Comparison of ENCODE assay signal across 1 cellular context in the genomic region with DNA sequence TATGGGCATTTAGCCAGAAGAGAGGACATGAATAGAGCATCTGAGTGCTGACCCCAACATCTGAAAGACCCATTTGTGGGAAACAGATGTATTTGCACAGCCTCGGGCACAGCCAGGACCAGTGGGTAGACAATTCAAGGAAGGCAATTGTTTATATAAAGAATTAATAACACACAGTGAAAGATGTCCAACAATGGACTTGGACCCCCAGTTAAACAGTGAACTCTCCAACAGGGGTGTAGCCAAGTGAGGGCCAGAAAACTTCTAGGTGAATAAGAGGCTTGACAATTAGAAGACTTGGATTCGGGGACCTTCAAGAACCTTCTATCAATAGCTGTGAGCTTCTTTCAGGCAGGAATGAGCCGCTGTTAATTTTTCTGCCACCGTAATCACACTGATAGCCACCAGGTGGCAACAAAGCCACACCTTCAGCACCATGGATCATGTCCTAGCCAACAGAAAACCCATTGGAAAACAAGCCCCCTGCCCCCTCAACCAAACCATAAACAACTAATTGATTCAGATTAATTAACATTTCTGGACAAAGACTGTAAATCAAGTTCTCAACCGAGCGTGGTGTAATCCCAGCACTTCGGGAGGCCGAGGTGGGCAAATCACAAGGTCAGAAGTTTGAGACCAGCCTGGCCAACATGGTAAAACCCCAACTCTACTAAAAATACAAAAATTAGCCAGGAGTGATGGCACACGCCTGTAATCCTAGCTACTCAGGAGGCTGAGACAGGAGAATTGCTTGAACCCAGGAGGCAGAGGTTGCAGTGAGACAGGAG.
TF ChIP-seq lines count a peak whose summit lies in the region.

No MANE protein-coding gene starts in this region.

TF ChIP-seq in HepG2, 621 proteins besides CTCF, POLR2A, EP300 and RAD21 (continued from another document and continues in another):
- TF ChIP-seq, protein P1, sequence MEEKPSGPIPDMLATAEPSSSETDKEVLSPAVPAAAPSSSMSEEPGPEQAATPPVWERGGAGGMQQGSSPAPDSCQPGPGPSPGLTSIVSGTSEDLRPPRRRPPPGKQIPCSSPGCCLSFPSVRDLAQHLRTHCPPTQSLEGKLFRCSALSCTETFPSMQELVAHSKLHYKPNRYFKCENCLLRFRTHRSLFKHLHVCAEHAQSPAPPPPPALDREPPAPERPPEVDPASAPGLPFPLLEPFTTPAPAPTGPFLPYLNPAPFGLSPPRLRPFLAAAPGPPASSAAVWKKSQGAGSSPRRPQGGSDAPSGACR (CRISPR knock-in tag; IDR thresholded peaks at IDR 0.05), result peak; percentile 79; the same call in 1 of the 2 replicates
- TF ChIP-seq REXO4 (CRISPR knock-in tag; IDR thresholded peaks at IDR 0.05; ENCODE audit: borderline replicate concordance) (no peak), ZHX1 (CRISPR knock-in tag; IDR thresholded peaks at IDR 0.05; ENCODE audit: low read depth) (no peak), RFXAP (CRISPR knock-in tag; IDR thresholded peaks at IDR 0.05; ENCODE audit: borderline replicate concordance) (no peak), STAT5B (CRISPR knock-in tag; IDR thresholded peaks at IDR 0.05) (no peak), RBFOX2 (IDR thresholded peaks at IDR 0.05; ENCODE audit: low read depth, low read length) (no peak), ZNF337 (CRISPR knock-in tag; IDR thresholded peaks at IDR 0.05; ENCODE audit: borderline replicate concordance, low read depth) (no peak), STAG1 (CRISPR knock-in tag; IDR thresholded peaks at IDR 0.05) (peak; percentile 98), SMAD1 (CRISPR knock-in tag; IDR thresholded peaks at IDR 0.05; ENCODE audit: borderline replicate concordance, low read depth) (no peak; the same call in 1 of the 2 replicates), HOXA9 (CRISPR knock-in tag; IDR thresholded peaks at IDR 0.05; ENCODE audit: borderline replicate concordance) (no peak), CAMTA2 (CRISPR knock-in tag; IDR thresholded peaks at IDR 0.05; ENCODE audit: borderline replicate concordance) (no peak), ZNF737 (CRISPR knock-in tag; IDR thresholded peaks at IDR 0.05; ENCODE audit: borderline replicate concordance) (no peak), ATF4 (CRISPR knock-in tag; IDR thresholded peaks at IDR 0.05) (no peak), ZNF317 (CRISPR knock-in tag; IDR thresholded peaks at IDR 0.05) (no peak), ARNTL (CRISPR knock-in tag; IDR thresholded peaks at IDR 0.05) (no peak), ZNF644 (CRISPR knock-in tag; IDR thresholded peaks at IDR 0.05; ENCODE audit: low read depth) (0 out of 2 replicates have a peak, but pooled peaks have one; percentile 16), HNRNPL (IDR thresholded peaks at IDR 0.05; ENCODE audit: low read depth, low read length) (no peak), ZNF709 (CRISPR knock-in tag; IDR thresholded peaks at IDR 0.05) (0 out of 2 replicates have a peak, but pooled peaks have one; percentile 42), ELK4 (CRISPR knock-in tag; IDR thresholded peaks at IDR 0.05; ENCODE audit: borderline replicate concordance) (no peak), SIX1 (CRISPR knock-in tag; IDR thresholded peaks at IDR 0.05; ENCODE audit: borderline replicate concordance) (0 out of 2 replicates have a peak, but pooled peaks have one; percentile 30), CENPX (CRISPR knock-in tag; IDR thresholded peaks at IDR 0.05) (no peak), RBM39 (IDR thresholded peaks at IDR 0.05; ENCODE audit: low read depth, low read length, poor library complexity, severe bottlenecking) (no peak), ZNF7 (CRISPR knock-in tag; IDR thresholded peaks at IDR 0.05) (no peak), NFAT5 (CRISPR knock-in tag; IDR thresholded peaks at IDR 0.05) (no peak), DBP (CRISPR knock-in tag; IDR thresholded peaks at IDR 0.05; ENCODE audit: not compliant biosample characterization) (no peak), ATF3 (CRISPR knock-in tag; IDR thresholded peaks at IDR 0.05) (no peak), TCF12 (IDR thresholded peaks at IDR 0.05) (no peak), TCF12 (CRISPR knock-in tag; IDR thresholded peaks at IDR 0.05) (no peak), ZMAT5 (CRISPR knock-in tag; IDR thresholded peaks at IDR 0.05; ENCODE audit: borderline replicate concordance, low read depth) (no peak), KLF15 (CRISPR knock-in tag; IDR thresholded peaks at IDR 0.05; ENCODE audit: borderline replicate concordance) (no peak), SMAD3 (CRISPR knock-in tag; IDR thresholded peaks at IDR 0.05) (peak; percentile 40; the same call in 1 of the 2 replicates), GABPB1 (CRISPR knock-in tag; IDR thresholded peaks at IDR 0.05) (no peak), REPIN1 (CRISPR knock-in tag; IDR thresholded peaks at IDR 0.05; ENCODE audit: borderline replicate concordance, low read depth) (no peak), ZNF292 (CRISPR knock-in tag; IDR thresholded peaks at IDR 0.05; ENCODE audit: borderline replicate concordance, low read depth) (no peak), RELA (CRISPR knock-in tag; IDR thresholded peaks at IDR 0.05) (no peak), ZC3H4 (CRISPR knock-in tag; IDR thresholded peaks at IDR 0.05; ENCODE audit: borderline replicate concordance) (no peak), ZNF558 (CRISPR knock-in tag; IDR thresholded peaks at IDR 0.05; ENCODE audit: borderline replicate concordance) (no peak), JUN (CRISPR knock-in tag; IDR thresholded peaks at IDR 0.05) (no peak)
- TF ChIP-seq, protein P2, sequence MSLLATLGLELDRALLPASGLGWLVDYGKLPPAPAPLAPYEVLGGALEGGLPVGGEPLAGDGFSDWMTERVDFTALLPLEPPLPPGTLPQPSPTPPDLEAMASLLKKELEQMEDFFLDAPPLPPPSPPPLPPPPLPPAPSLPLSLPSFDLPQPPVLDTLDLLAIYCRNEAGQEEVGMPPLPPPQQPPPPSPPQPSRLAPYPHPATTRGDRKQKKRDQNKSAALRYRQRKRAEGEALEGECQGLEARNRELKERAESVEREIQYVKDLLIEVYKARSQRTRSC (CRISPR knock-in tag; IDR thresholded peaks at IDR 0.05; ENCODE audit: low read depth), result no peak
- TF ChIP-seq, protein P3, sequence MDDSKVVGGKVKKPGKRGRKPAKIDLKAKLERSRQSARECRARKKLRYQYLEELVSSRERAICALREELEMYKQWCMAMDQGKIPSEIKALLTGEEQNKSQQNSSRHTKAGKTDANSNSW (CRISPR knock-in tag; IDR thresholded peaks at IDR 0.05; ENCODE audit: borderline replicate concordance), result no peak
- TF ChIP-seq, protein P4, sequence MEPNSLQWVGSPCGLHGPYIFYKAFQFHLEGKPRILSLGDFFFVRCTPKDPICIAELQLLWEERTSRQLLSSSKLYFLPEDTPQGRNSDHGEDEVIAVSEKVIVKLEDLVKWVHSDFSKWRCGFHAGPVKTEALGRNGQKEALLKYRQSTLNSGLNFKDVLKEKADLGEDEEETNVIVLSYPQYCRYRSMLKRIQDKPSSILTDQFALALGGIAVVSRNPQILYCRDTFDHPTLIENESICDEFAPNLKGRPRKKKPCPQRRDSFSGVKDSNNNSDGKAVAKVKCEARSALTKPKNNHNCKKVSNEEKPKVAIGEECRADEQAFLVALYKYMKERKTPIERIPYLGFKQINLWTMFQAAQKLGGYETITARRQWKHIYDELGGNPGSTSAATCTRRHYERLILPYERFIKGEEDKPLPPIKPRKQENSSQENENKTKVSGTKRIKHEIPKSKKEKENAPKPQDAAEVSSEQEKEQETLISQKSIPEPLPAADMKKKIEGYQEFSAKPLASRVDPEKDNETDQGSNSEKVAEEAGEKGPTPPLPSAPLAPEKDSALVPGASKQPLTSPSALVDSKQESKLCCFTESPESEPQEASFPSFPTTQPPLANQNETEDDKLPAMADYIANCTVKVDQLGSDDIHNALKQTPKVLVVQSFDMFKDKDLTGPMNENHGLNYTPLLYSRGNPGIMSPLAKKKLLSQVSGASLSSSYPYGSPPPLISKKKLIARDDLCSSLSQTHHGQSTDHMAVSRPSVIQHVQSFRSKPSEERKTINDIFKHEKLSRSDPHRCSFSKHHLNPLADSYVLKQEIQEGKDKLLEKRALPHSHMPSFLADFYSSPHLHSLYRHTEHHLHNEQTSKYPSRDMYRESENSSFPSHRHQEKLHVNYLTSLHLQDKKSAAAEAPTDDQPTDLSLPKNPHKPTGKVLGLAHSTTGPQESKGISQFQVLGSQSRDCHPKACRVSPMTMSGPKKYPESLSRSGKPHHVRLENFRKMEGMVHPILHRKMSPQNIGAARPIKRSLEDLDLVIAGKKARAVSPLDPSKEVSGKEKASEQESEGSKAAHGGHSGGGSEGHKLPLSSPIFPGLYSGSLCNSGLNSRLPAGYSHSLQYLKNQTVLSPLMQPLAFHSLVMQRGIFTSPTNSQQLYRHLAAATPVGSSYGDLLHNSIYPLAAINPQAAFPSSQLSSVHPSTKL (CRISPR knock-in tag; IDR thresholded peaks at IDR 0.05), result peak; percentile 57
